In the genomic region with DNA sequence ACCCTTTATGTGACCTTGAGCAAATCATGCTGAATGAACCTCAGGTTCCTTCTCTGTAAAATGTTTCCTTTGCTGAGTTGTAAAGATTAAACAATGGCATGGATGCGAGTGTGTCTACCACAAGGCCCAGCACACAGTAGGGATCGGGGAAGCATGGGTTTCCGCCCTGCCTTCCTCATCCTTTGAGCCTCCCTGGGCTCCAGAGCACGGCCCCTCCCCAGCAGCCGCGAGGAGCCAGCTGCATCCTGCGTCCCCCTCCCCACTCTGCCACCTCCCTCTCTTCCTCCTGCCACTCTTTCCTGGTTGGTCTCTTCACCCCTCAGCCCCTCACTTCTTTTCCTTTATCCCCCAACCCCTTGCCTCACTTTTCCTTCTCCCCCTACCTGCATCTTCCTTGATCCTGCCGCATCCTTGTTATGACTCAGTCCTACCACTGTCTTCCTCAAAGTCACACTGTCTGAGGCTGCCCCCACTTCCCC, we compare ENCODE assay signal across 11 cellular contexts. TPM values are rescaled to one million over a fixed set of nuclear protein-coding genes. Genes with fewer than 3 reads are reported as not detected.
DNase-seq lines count a peak whose midpoint lies in the region; ATAC-seq and TF ChIP-seq lines count a peak whose summit lies in the region.
"Had no signal": no experiment of that assay in that cellular context is flagged by ENCODE, and none has a peak within 500 bp of the region (broad histone marks: within the 10 kb centered on the region; RNA-seq: fewer than 3 reads in every experiment).

No MANE protein-coding gene starts in this region.

- POLR2A ChIA-PET in activated CD4-positive, alpha-beta T cell treated with anti-CD3 and anti-CD28 coated beads for 36 hours (lab: Charles Lee): no interaction called here

- no peaks in the 10 kb centered on the region for H3K27me3 ChIP-seq in neural progenitor cell
- H3K27me3 ChIP-seq: heart left ventricle had no signal

- DNase-seq in activated CD4-positive, alpha-beta T cell treated with anti-CD3 and anti-CD28 coated beads for 36 hours: no peak
- DNase-seq in activated CD4-positive, alpha-beta T cell treated with anti-CD3 and anti-CD28 coated beads for 1 hour: no peak
- DNase-seq in HFFc6 (no peak), neural progenitor cell (ENCODE audit: low spot score) (no peak), NCI-H1092 (lab: John Stamatoyannopoulos, UW) (no peak), NCI-H446 treated with DMSO at 0.1 percent for 48 hours (lab: John Stamatoyannopoulos, UW) (no peak), medulla oblongata (ENCODE audit: extremely low spot score) (no peak)
- DNase-seq: stimulated activated CD4-positive, alpha-beta T cell treated with anti-CD3 and anti-CD28 coated beads, Interleukin-4, amount 100 ng/mL, for 4 hours; trophoblast cell had no signal

- no peaks in the 10 kb centered on the region for H3K27me3 Mint-ChIP-seq in activated CD4-positive, alpha-beta T cell treated with anti-CD3 and anti-CD28 coated beads for 36 hours
- H3K27me3 Mint-ChIP-seq in HFFc6 (ENCODE audit: insufficient read depth) (peaks cover 2% of the 10 kb centered on the region; the same call in 1 of the 2 replicates), brain (peaks cover 19% of the 10 kb centered on the region), neural progenitor cell (ENCODE audit: insufficient read depth, low read depth) (peaks cover 13% of the 10 kb centered on the region)

- peaks cover 2% of the 10 kb centered on the region for H3K36me3 Mint-ChIP-seq in activated CD4-positive, alpha-beta T cell treated with anti-CD3 and anti-CD28 coated beads for 36 hours (ENCODE audit: low read depth)
- 0 out of 2 replicates have a peak, but pooled peaks cover 15% of the 10 kb centered on the region for H3K36me3 Mint-ChIP-seq in HFFc6 (ENCODE audit: low read depth)
- H3K36me3 Mint-ChIP-seq in brain: peaks cover 9% of the 10 kb centered on the region
- H3K36me3 Mint-ChIP-seq in neural progenitor cell: peaks cover 2% of the 10 kb centered on the region

- no peak overlapping the region for H3K4me3 ChIP-seq in neural progenitor cell
- H3K4me3 ChIP-seq: heart left ventricle had no signal

- H3K4me1 ChIP-seq in neural progenitor cell: no peaks in the 10 kb centered on the region

- peaks cover 28% of the 10 kb centered on the region for H3K79me2 ChIP-seq in neural progenitor cell (ENCODE audit: low read depth)

- intact Hi-C loops in activated CD4-positive, alpha-beta T cell treated with anti-CD3 and anti-CD28 coated beads for 36 hours (cut with DNase I, micrococcal nuclease): loop anchor here in 1 of 2 experiments (10.0 kb wide), 1 partner anchor 948 kb away; the partner anchor contains the start of gene ZNF267

- H3K36me3 ChIP-seq in neural progenitor cell: no peaks in the 10 kb centered on the region

- peaks cover 20% of the 10 kb centered on the region for H3K4me1 Mint-ChIP-seq in activated CD4-positive, alpha-beta T cell treated with anti-CD3 and anti-CD28 coated beads for 36 hours
- peaks cover 24% of the 10 kb centered on the region for H3K4me1 Mint-ChIP-seq in HFFc6 (ENCODE audit: low read depth)
- peaks cover 26% of the 10 kb centered on the region for H3K4me1 Mint-ChIP-seq in brain
- peaks cover 21% of the 10 kb centered on the region for H3K4me1 Mint-ChIP-seq in neural progenitor cell

- H3K9me3 ChIP-seq in neural progenitor cell (ENCODE audit: low read depth): no peaks in the 10 kb centered on the region
- H3K9me3 ChIP-seq: heart left ventricle had no signal

- H3K4me2 ChIP-seq in neural progenitor cell: no peak overlapping the region

- H4K20me1 ChIP-seq in neural progenitor cell (ENCODE audit: low read depth): peaks cover 30% of the 10 kb centered on the region

- CTCF ChIA-PET in activated CD4-positive, alpha-beta T cell treated with anti-CD3 and anti-CD28 coated beads for 36 hours (lab: Charles Lee): interaction anchor here (1.0 to 3.1 kb wide), 3 partner anchors 9 to 21 kb away, joined by 3 to 18 read pairs (median 6); no protein-coding TSS in a partner anchor

- H3K9me3 Mint-ChIP-seq in activated CD4-positive, alpha-beta T cell treated with anti-CD3 and anti-CD28 coated beads for 36 hours (ENCODE audit: low read depth): no peaks in the 10 kb centered on the region
- H3K9me3 Mint-ChIP-seq in HFFc6 (no peaks in the 10 kb centered on the region), brain (peaks cover 0 to 3% (median 0%) of the 10 kb centered on the region in 5 experiments), neural progenitor cell (no peaks in the 10 kb centered on the region)

- peaks cover 5% of the 10 kb centered on the region for H3F3A ChIP-seq in neural progenitor cell (ENCODE audit: low read depth)

- no peak overlapping the region for H3K27ac Mint-ChIP-seq in activated CD4-positive, alpha-beta T cell treated with anti-CD3 and anti-CD28 coated beads for 36 hours
- H3K27ac Mint-ChIP-seq in HFFc6 (no peak overlapping the region), brain (peak overlapping the region; percentile 41 to 91 (median 82)), neural progenitor cell (no peak overlapping the region)

- no peak for TF ChIP-seq CTCF in HFFc6 (IDR thresholded peaks at IDR 0.05)
- TF ChIP-seq CTCF in brain (conservative IDR thresholded peaks at IDR 0.05): no peak
- no peak for TF ChIP-seq CTCF in neural progenitor cell (IDR thresholded peaks at IDR 0.05)

- H3K27ac ChIP-seq in neural progenitor cell: no peak overlapping the region
- H3K27ac ChIP-seq: heart left ventricle had no signal

- H2AFZ ChIP-seq in neural progenitor cell (replicated peaks): no peak overlapping the region

- ATAC-seq in activated CD4-positive, alpha-beta T cell treated with anti-CD3 and anti-CD28 coated beads for 36 hours: no peak
- ATAC-seq: heart left ventricle had no signal

- H3K4me3 Mint-ChIP-seq in activated CD4-positive, alpha-beta T cell treated with anti-CD3 and anti-CD28 coated beads for 36 hours: peak overlapping the region; percentile 7
- H3K4me3 Mint-ChIP-seq in HFFc6 (peak overlapping the region; percentile 26; the same call in 1 of the 2 replicates), brain (peak overlapping the region; percentile 73 to 83 (median 74)), neural progenitor cell (peak overlapping the region; percentile 79)

- no peak overlapping the region for H3K9ac ChIP-seq in neural progenitor cell

RNA-seq across cellular contexts. Expression of gene FBXL19, which starts 3.0 kb away (rescaled TPM):
- total RNA-seq in activated CD4-positive, alpha-beta T cell treated with anti-CD3 and anti-CD28 coated beads for 36 hours: 10 to 100 TPM; 23.7 to 31.4 TPM
- 10 to 100 TPM; 21.9 to 25.8 (median 23.4) TPM for total RNA-seq in HFFc6 (2021; fragmentation: NEBNext Ultra II Directional; extraction: Animal tissue kit (Norgen Biotek cat#: 25700))
- polyA plus RNA-seq in brain (ENCODE audit: insufficient read depth, low read depth, low replicate concordance): 24.3 TPM
- total RNA-seq in neural progenitor cell (ENCODE audit: low replicate concordance): 9.2 and 76.7 TPM in 2 replicates

RNA-seq across cellular contexts. Expression of gene ORAI3, which starts 22.5 kb away (rescaled TPM):
- total RNA-seq in activated CD4-positive, alpha-beta T cell treated with anti-CD3 and anti-CD28 coated beads for 36 hours: 1 to 10 TPM; 6.9 to 7.9 TPM
- total RNA-seq in HFFc6 (2021; fragmentation: NEBNext Ultra II Directional; extraction: Animal tissue kit (Norgen Biotek cat#: 25700)): 10 to 100 TPM; 15.2 to 26.2 (median 18.4) TPM
- polyA plus RNA-seq in brain (ENCODE audit: insufficient read depth, low read depth, low replicate concordance): 6.4 TPM
- 10.2 and 20.1 TPM in 2 replicates for total RNA-seq in neural progenitor cell (ENCODE audit: low replicate concordance)

RNA-seq across cellular contexts. Expression of gene CTF1, which starts 30.0 kb away (rescaled TPM):
- total RNA-seq in activated CD4-positive, alpha-beta T cell treated with anti-CD3 and anti-CD28 coated beads for 36 hours: under 1 TPM; 0.18 TPM
- total RNA-seq in HFFc6 (2021; fragmentation: NEBNext Ultra II Directional; extraction: Animal tissue kit (Norgen Biotek cat#: 25700)): 10 to 100 TPM; 12.0 to 16.3 (median 14.0) TPM
- 4.1 TPM for polyA plus RNA-seq in brain (ENCODE audit: insufficient read depth, low read depth, low replicate concordance)
- total RNA-seq in neural progenitor cell (ENCODE audit: low replicate concordance): 0.39 and 1.5 TPM in 2 replicates

RNA-seq across cellular contexts. Expression of gene SETD1A, which starts 31.2 kb away (rescaled TPM):
- total RNA-seq in activated CD4-positive, alpha-beta T cell treated with anti-CD3 and anti-CD28 coated beads for 36 hours: 10 to 100 TPM; 18.5 to 21.7 TPM
- total RNA-seq in HFFc6 (2021; fragmentation: NEBNext Ultra II Directional; extraction: Animal tissue kit (Norgen Biotek cat#: 25700)): 10 to 100 TPM; 13.4 to 15.8 (median 14.4) TPM
- polyA plus RNA-seq in brain (ENCODE audit: insufficient read depth, low read depth, low replicate concordance): 23.0 TPM
- 3.2 and 5.8 TPM in 2 replicates for total RNA-seq in neural progenitor cell (ENCODE audit: low replicate concordance)

RNA-seq across cellular contexts. Expression of gene BCL7C, which starts 32.5 kb away (rescaled TPM):
- total RNA-seq in activated CD4-positive, alpha-beta T cell treated with anti-CD3 and anti-CD28 coated beads for 36 hours: 10 to 100 TPM; 19.5 to 20.4 TPM
- total RNA-seq in HFFc6 (2021; fragmentation: NEBNext Ultra II Directional; extraction: Animal tissue kit (Norgen Biotek cat#: 25700)): 10 to 100 TPM; 42.7 to 52.7 (median 48.4) TPM
- 37.1 TPM for polyA plus RNA-seq in brain (ENCODE audit: insufficient read depth, low read depth, low replicate concordance)
- total RNA-seq in neural progenitor cell (ENCODE audit: low replicate concordance): 18.3 and 32.1 TPM in 2 replicates

Comparison
In these comparisons a context has a peak if more than half of its experiments do, and no peak if none do; other contexts are left out.
1. H3K27ac Mint-ChIP-seq: peak in brain (5 of 5); none in activated CD4-positive, alpha-beta T cell treated with anti-CD3 and anti-CD28 coated beads for 36 hours (single experiment), HFFc6 (single experiment) and neural progenitor cell (single experiment).
2. H3K4me3 Mint-ChIP-seq: peak in every context shown above with its lines; median percentile 79 in neural progenitor cell; 74 in brain; 26 in HFFc6; 7 in activated CD4-positive, alpha-beta T cell treated with anti-CD3 and anti-CD28 coated beads for 36 hours.